In genomic region chr12:89470741-89471504, GRCh38 we compare ENCODE assay signal across 8 cellular contexts. TPM values are rescaled to one million over a fixed set of nuclear protein-coding genes. Genes with fewer than 3 reads are reported as not detected.
DNase-seq lines count a peak whose midpoint lies in the region; ATAC-seq and TF ChIP-seq lines count a peak whose summit lies in the region.

No MANE protein-coding gene starts in this region.

- TF ChIP-seq CTCF in A673 (conservative IDR thresholded peaks at IDR 0.05; ENCODE audit: low read depth, low read length) (peak; percentile 76), GM10248 (IDR thresholded peaks at IDR 0.05; ENCODE audit: control extremely low read depth, extremely low read depth, low read depth, missing control alignments) (peak; percentile 53)

- H3K27ac ChIP-seq in A673 (ENCODE audit: low read depth, low read length, poor library complexity, severe bottlenecking) = no peak overlapping the region
- no peak overlapping the region for H3K27ac ChIP-seq in right cardiac atrium (ENCODE audit: low read length)

- H3K27me3 ChIP-seq in A673 (replicated peaks; ENCODE audit: insufficient read depth, low read depth, low read length, poor library complexity) (no peaks in the 10 kb centered on the region), adipocyte (replicated peaks; ENCODE audit: control insufficient read depth, insufficient read depth, low read length) (no peaks in the 10 kb centered on the region), right cardiac atrium (ENCODE audit: control insufficient read depth, insufficient read depth) (no peaks in the 10 kb centered on the region)

- 62% methylated on average over 3 of the region's 3 CpGs for WGBS in right cardiac atrium

- peaks cover 85% of the 10 kb centered on the region for H3K4me1 Mint-ChIP-seq in stimulated activated naive CD8-positive, alpha-beta T cell treated with anti-CD3 and anti-CD28 coated beads, Interleukin-15, amount 100 ng/mL, for 72 hours

- H3K4me3 Mint-ChIP-seq in stimulated activated naive CD8-positive, alpha-beta T cell treated with anti-CD3 and anti-CD28 coated beads, Interleukin-15, amount 100 ng/mL, for 72 hours = peak overlapping the region in 1 of 2 donors; percentile 52

- no peaks in the 10 kb centered on the region for H3K9me3 Mint-ChIP-seq in stimulated activated naive CD8-positive, alpha-beta T cell treated with anti-CD3 and anti-CD28 coated beads, Interleukin-15, amount 100 ng/mL, for 72 hours

- DNase-seq in A673 (ENCODE audit: low spot score) (peak; percentile 73), GM10248 (ENCODE audit: extremely low spot score) (peak; percentile 39), NCI-H1694 (lab: John Stamatoyannopoulos, UW) (peak; percentile 14), adipocyte (ENCODE audit: low read depth) (peak; percentile 71), right cardiac atrium (no peak)
- no peak for DNase-seq in stimulated activated naive CD8-positive, alpha-beta T cell treated with anti-CD3 and anti-CD28 coated beads, Interleukin-15, amount 100 ng/mL, for 72 hours

- no peaks in the 10 kb centered on the region for H3K9me3 ChIP-seq in A673 (ENCODE audit: low read depth, low read length, poor library complexity, severe bottlenecking)
- H3K9me3 ChIP-seq in adipocyte (ENCODE audit: control insufficient read depth, low read length) = no peaks in the 10 kb centered on the region
- no peaks in the 10 kb centered on the region for H3K9me3 ChIP-seq in right cardiac atrium (ENCODE audit: control insufficient read depth, low read length)

- CTCF ChIA-PET in A673 (lab: Charles Lee) = no interaction called here
- CTCF ChIA-PET in GM10248 (lab: Yijun Ruan, JAX) = interaction anchor here (0.6 to 9.3 kb wide), 22 partner anchors 9 to 1438 kb away, joined by 3 to 132 read pairs (median 4); partner anchors contain the start of genes DUSP6, GALNT4 and POC1B

- ATAC-seq in HG02571 (IDR thresholded peaks at IDR 0.05; ENCODE audit: unreplicated experiment) (peak; percentile 32), right cardiac atrium (peak; percentile 83 to 85), HG03159 (IDR thresholded peaks at IDR 0.05; ENCODE audit: unreplicated experiment) (no peak)
- peak; percentile 49 for ATAC-seq in stimulated activated naive CD8-positive, alpha-beta T cell treated with anti-CD3 and anti-CD28 coated beads, Interleukin-15, amount 100 ng/mL, for 72 hours

- BruUV-seq in A673 (replicated peaks; lab: Mats Ljungman, UMichigan) = no TSS peak

- no peak overlapping the region for H3K9ac ChIP-seq in adipocyte (ENCODE audit: low read length)

- no peaks in the 10 kb centered on the region for H3K27me3 Mint-ChIP-seq in stimulated activated naive CD8-positive, alpha-beta T cell treated with anti-CD3 and anti-CD28 coated beads, Interleukin-15, amount 100 ng/mL, for 72 hours

- POLR2A ChIA-PET in A673 (lab: Charles Lee; ENCODE audit: low non-redundant PET) (no interaction called here), GM10248 (lab: Yijun Ruan, JAX) (no interaction called here)

- H3K4me3 ChIP-seq in A673 (ENCODE audit: low read depth, low read length, poor library complexity, severe bottlenecking) (no peak overlapping the region), adipocyte (ENCODE audit: low read length) (no peak overlapping the region), right cardiac atrium (ENCODE audit: low read length) (no peak overlapping the region)

- H3K36me3 ChIP-seq in A673 (ENCODE audit: insufficient read depth, low read length, poor library complexity, severe bottlenecking) = no peaks in the 10 kb centered on the region
- no peaks in the 10 kb centered on the region for H3K36me3 ChIP-seq in adipocyte (ENCODE audit: control insufficient read depth, insufficient read depth, low read length, severe bottlenecking)

- intact Hi-C loops in A673 (cut with micrococcal nuclease; ENCODE audit: unreplicated experiment) (loop anchor here (2.0 kb wide), 1 partner anchor 54 kb away; the partner anchor contains the start of gene GALNT4), right cardiac atrium (cut with DNase I) (loop anchor here in 3 of 4 donors (2.0 to 5.0 kb wide), 2 partner anchors 54 to 56 kb away; partner anchors contain the start of genes GALNT4 (in 2 of the 3) and POC1B (in 1 of the 3))

- H3K4me1 ChIP-seq in A673 (ENCODE audit: insufficient read depth, low read length, poor library complexity, severe bottlenecking) (peaks cover 23% of the 10 kb centered on the region), adipocyte (ENCODE audit: control insufficient read depth, insufficient read depth, low read length) (peaks cover 3% of the 10 kb centered on the region), right cardiac atrium (ENCODE audit: control insufficient read depth, insufficient read depth, low read length) (no peaks in the 10 kb centered on the region)

- H3K27ac Mint-ChIP-seq in stimulated activated naive CD8-positive, alpha-beta T cell treated with anti-CD3 and anti-CD28 coated beads, Interleukin-15, amount 100 ng/mL, for 72 hours = peak overlapping the region in 1 of 2 donors; percentile 85

RNA-seq across cellular contexts. Expression of gene GALNT4, which starts 53.7 kb away (rescaled TPM):
- total RNA-seq in A673 (2021) = 13.2 and 14.3 TPM in 2 replicates
- total RNA-seq in right cardiac atrium = 1 to 10 TPM; 3.3 to 5.2 (median 4.0) TPM
- polyA plus RNA-seq in right cardiac atrium = 2.5 TPM

RNA-seq across cellular contexts. Expression of gene POC1B, which starts 54.9 kb away (rescaled TPM):
- 30.8 and 33.8 TPM in 2 replicates for total RNA-seq in A673 (2021)
- 10 to 100 TPM in 1 of 4 donors, 1 to 10 TPM in 3; 7.8 to 13.1 (median 8.8) TPM for total RNA-seq in right cardiac atrium
- 5.4 TPM for polyA plus RNA-seq in right cardiac atrium

Comparison
In these comparisons a context has a peak if more than half of its experiments do, and no peak if none do; other contexts are left out.
1. DNase-seq: peak in A673 (single experiment), GM10248 (single experiment), NCI-H1694 (single experiment) and adipocyte (single experiment); none in right cardiac atrium (0 of 3) and stimulated activated naive CD8-positive, alpha-beta T cell treated with anti-CD3 and anti-CD28 coated beads, Interleukin-15, amount 100 ng/mL, for 72 hours (0 of 2).